Comparison of ENCODE assay signal across 22 cellular contexts in genomic region chr6:154463573-154464419, GRCh38. TPM values are rescaled to one million over a fixed set of nuclear protein-coding genes. Genes with fewer than 3 reads are reported as not detected.
"Had no signal": no experiment of that assay in that cellular context is flagged by ENCODE, and none has a peak within 500 bp of the region (broad histone marks: within the 10 kb centered on the region; RNA-seq: fewer than 3 reads in every experiment).

No MANE protein-coding gene starts in this region.

- FAIRE-seq: colon, endothelial cell of umbilical vein had no signal

- H3K4me1 ChIP-seq: lower lobe of right lung had no signal

- DNase-seq: activated T-cell treated with anti-CD3 and anti-CD28 coated beads, Interleukin-2, amount 50 U/mL, for 1 hour; aorta; brain microvascular endothelial cell; effector memory CD4-positive, alpha-beta T cell; foreskin melanocyte; islet precursor cell; left colon; lower lobe of right lung; mesendoderm; mucosa of descending colon; spleen; stimulated activated CD4-positive, alpha-beta T cell treated with anti-CD3 and anti-CD28 coated beads, Interleukin-4, amount 100 ng/mL, for 1 hour; stimulated activated naive CD4-positive, alpha-beta T cell; T-helper 9 cell; upper lobe of left lung had no signal

- H3K27ac Mint-ChIP-seq: activated naive CD4-positive, alpha-beta T cell treated with anti-CD3 and anti-CD28 coated beads, Interleukin-2, amount 50 U/mL, for 72 hours had no signal

- H3K4me3 Mint-ChIP-seq: central memory CD8-positive, alpha-beta T cell had no signal

- H3K27ac ChIP-seq: brain microvascular endothelial cell, lower lobe of right lung, spleen, upper lobe of left lung had no signal

- H3K4me3 ChIP-seq: lower lobe of right lung, mucosa of descending colon, spleen, thoracic aorta, upper lobe of left lung had no signal

- ATAC-seq: activated naive CD4-positive, alpha-beta T cell treated with anti-CD3 and anti-CD28 coated beads, Interleukin-2, amount 50 U/mL, for 72 hours; esophagus mucosa; left colon; lower lobe of right lung; mucosa of descending colon had no signal

- H3K9me3 Mint-ChIP-seq: activated naive CD4-positive, alpha-beta T cell treated with anti-CD3 and anti-CD28 coated beads, Interleukin-2, amount 50 U/mL, for 72 hours; central memory CD8-positive, alpha-beta T cell had no signal

- H3K9me3 ChIP-seq: lower lobe of right lung, mucosa of descending colon, spleen, thoracic aorta, upper lobe of left lung had no signal

- H3K36me3 Mint-ChIP-seq: activated naive CD4-positive, alpha-beta T cell treated with anti-CD3 and anti-CD28 coated beads, Interleukin-2, amount 50 U/mL, for 72 hours had no signal

- H3K27me3 ChIP-seq: brain microvascular endothelial cell, spleen, upper lobe of left lung had no signal

- H3K36me3 ChIP-seq: brain microvascular endothelial cell, lower lobe of right lung, spleen, thoracic aorta, upper lobe of left lung had no signal

RNA-seq across cellular contexts. Expression of gene CNKSR3, which starts 46.7 kb away (rescaled TPM):
- total RNA-seq: T-helper 1 cell treated with Interleukin-12 subunit alpha and Interleukin-12 subunit beta and Interleukin-4 antibody, amounts not matched to agents 30 ng/mL and 1 ng/mL, for 36 hours had no signal
